Comparison of ENCODE assay signal across 8 cellular contexts in genomic region chr11:65224939-65225283, GRCh38. TPM values are rescaled to one million over a fixed set of nuclear protein-coding genes. Genes with fewer than 3 reads are reported as not detected.
DNase-seq lines count a peak whose midpoint lies in the region; ATAC-seq, FAIRE-seq and TF ChIP-seq lines count a peak whose summit lies in the region.

No MANE protein-coding gene starts in this region.

- H3K36me3 ChIP-seq in iPS-20b (ENCODE audit: insufficient read depth, low read depth, low read length) (peaks cover 4% of the 10 kb centered on the region; the same call in 1 of the 2 replicates), small intestine (ENCODE audit: control insufficient read depth in 2 of 2, insufficient read depth in 2 of 2, low read length in 2 of 2) (peaks cover 0 to 3% of the 10 kb centered on the region in 2 donors), spleen (no peaks in the 10 kb centered on the region)

- intact Hi-C loops in spleen (cut with DNase I; ENCODE audit: low total_unique reads) = no loop called here

- no peak for ATAC-seq in activated naive CD8-positive, alpha-beta T cell treated with anti-CD3 and anti-CD28 coated beads, Interleukin-2, amount 50 U/mL, for 24 hours
- no peak for ATAC-seq in HG02642 (IDR thresholded peaks at IDR 0.05; ENCODE audit: poor library complexity, unreplicated experiment)

- H3K36me3 Mint-ChIP-seq in activated naive CD8-positive, alpha-beta T cell treated with anti-CD3 and anti-CD28 coated beads, Interleukin-2, amount 50 U/mL, for 24 hours (ENCODE audit: low read depth) = no peaks in the 10 kb centered on the region

- H3K4me1 ChIP-seq in iPS-20b (ENCODE audit: insufficient read depth, low read length) (peaks cover 7% of the 10 kb centered on the region), small intestine (ENCODE audit: control insufficient read depth in 2 of 2, insufficient read depth in 1 of 2, low read depth in 1 of 2, low read length in 1 of 2) (peaks cover 0 to 2% of the 10 kb centered on the region in 2 donors), spleen (peaks cover 5 to 46% (median 26%) of the 10 kb centered on the region in 6 donors)

- peaks cover 24% of the 10 kb centered on the region for H3K27me3 Mint-ChIP-seq in activated naive CD8-positive, alpha-beta T cell treated with anti-CD3 and anti-CD28 coated beads, Interleukin-2, amount 50 U/mL, for 24 hours

- no peaks in the 10 kb centered on the region for H3K9me3 Mint-ChIP-seq in activated naive CD8-positive, alpha-beta T cell treated with anti-CD3 and anti-CD28 coated beads, Interleukin-2, amount 50 U/mL, for 24 hours

- no peak for FAIRE-seq in small intestine (lab: Jason Lieb, UNC)

- no peak for TF ChIP-seq POLR2A in spleen (IDR thresholded peaks at IDR 0.05)

- H3K9ac ChIP-seq in iPS-20b (ENCODE audit: low read depth, low read length) = peak overlapping the region; percentile 79; the same call in 1 of the 2 replicates

- H3K27ac ChIP-seq in iPS-20b (ENCODE audit: low read length) = no peak overlapping the region
- H3K27ac ChIP-seq in small intestine (ENCODE audit: low read depth in 1 of 2, low read length in 1 of 2) = no peak overlapping the region
- H3K27ac ChIP-seq in spleen = no peak overlapping the region

- H3K27ac Mint-ChIP-seq in activated naive CD8-positive, alpha-beta T cell treated with anti-CD3 and anti-CD28 coated beads, Interleukin-2, amount 50 U/mL, for 24 hours = no peak overlapping the region

- DNase-seq in HPDE6-E6E7 (ENCODE audit: extremely low spot score) (peak; percentile 69), stromal cell of bone marrow (ENCODE audit: low read depth) (peak; percentile 48), small intestine (no peak), spleen (no peak)
- no peak for DNase-seq in activated naive CD8-positive, alpha-beta T cell treated with anti-CD3 and anti-CD28 coated beads, Interleukin-2, amount 50 U/mL, for 24 hours
- no peak for DNase-seq in stimulated activated CD4-positive, alpha-beta T cell treated with anti-CD3 and anti-CD28 coated beads, Interleukin-15, amount 100 ng/mL, for 24 hours

- peaks cover 15% of the 10 kb centered on the region for H3K4me1 Mint-ChIP-seq in activated naive CD8-positive, alpha-beta T cell treated with anti-CD3 and anti-CD28 coated beads, Interleukin-2, amount 50 U/mL, for 24 hours

- 43 to 59% (median 55%) methylated on average over 5 of the region's 5 CpGs for WGBS in small intestine, 3 donors
- WGBS in spleen, 5 donors = 57 to 80% (median 65%) methylated on average over 5 of the region's 5 CpGs

- TF ChIP-seq CTCF in spleen (IDR thresholded peaks at IDR 0.05 in 8 of 11, conservative IDR thresholded peaks at IDR 0.05 in 3 of 11) = no peak

- H3K4me3 Mint-ChIP-seq in activated naive CD8-positive, alpha-beta T cell treated with anti-CD3 and anti-CD28 coated beads, Interleukin-2, amount 50 U/mL, for 24 hours = peak overlapping the region; percentile 77

- H3K27me3 ChIP-seq in iPS-20b (ENCODE audit: insufficient read depth, low read length) = peaks cover 9% of the 10 kb centered on the region
- H3K27me3 ChIP-seq in small intestine (ENCODE audit: control insufficient read depth in 2 of 2, insufficient read depth in 2 of 2, low read length in 2 of 2) = no peaks in the 10 kb centered on the region
- peaks cover 0 to 6% (median 0%) of the 10 kb centered on the region in 7 donors for H3K27me3 ChIP-seq in spleen (replicated peaks in 1 of 7)

- peak overlapping the region; percentile 78 for H3K4me3 ChIP-seq in iPS-20b (ENCODE audit: low read length)
- H3K4me3 ChIP-seq in small intestine (ENCODE audit: low read depth in 1 of 2, low read length in 2 of 2) = no peak overlapping the region
- peak overlapping the region in 1 of 8 donors; percentile 68 for H3K4me3 ChIP-seq in spleen

- no peaks in the 10 kb centered on the region for H3K9me3 ChIP-seq in iPS-20b (ENCODE audit: insufficient read depth, low read depth, low read length)
- H3K9me3 ChIP-seq in small intestine (ENCODE audit: control insufficient read depth, low read depth) = no peaks in the 10 kb centered on the region
- no peaks in the 10 kb centered on the region for H3K9me3 ChIP-seq in spleen

RNA-seq across cellular contexts. Expression of gene POLA2, which starts 36.9 kb away (rescaled TPM):
- polyA plus RNA-seq in small intestine (10 to 100 TPM in 1 of 3 donors, 1 to 10 TPM in 2; 1.3 to 12.8 (median 5.4) TPM), spleen (10 to 100 TPM in 2 of 3 donors, 1 to 10 TPM in 1; 9.0 to 12.2 (median 10.7) TPM)
- 10 to 100 TPM; 10.6 to 25.9 (median 19.1) TPM for total RNA-seq in spleen

RNA-seq across cellular contexts. Expression of gene CAPN1, which starts 43.2 kb away (rescaled TPM):
- polyA plus RNA-seq in small intestine (100 to 1,000 TPM; 197 to 218 (median 212) TPM), spleen (100 to 1,000 TPM in 1 of 3 donors, 10 to 100 TPM in 2; 61.6 to 111 (median 73.3) TPM)
- total RNA-seq in spleen = 100 to 1,000 TPM; 135 to 203 (median 161) TPM

RNA-seq across cellular contexts. Expression of gene SPDYC, which starts 54.9 kb away (rescaled TPM):
- under 1 TPM in 1 of 3 donors, not detected in 2; 0.13 TPM for polyA plus RNA-seq in small intestine
- not detected for total RNA-seq in spleen
- polyA plus RNA-seq in spleen = under 1 TPM in 1 of 3 donors, not detected in 2; 0.11 TPM

Comparison
In these comparisons a context has a peak if more than half of its experiments do, and no peak if none do; other contexts are left out.
1. DNase-seq: peak in HPDE6-E6E7 (single experiment) and stromal cell of bone marrow (single experiment); none in activated naive CD8-positive, alpha-beta T cell treated with anti-CD3 and anti-CD28 coated beads, Interleukin-2, amount 50 U/mL, for 24 hours (single experiment), stimulated activated CD4-positive, alpha-beta T cell treated with anti-CD3 and anti-CD28 coated beads, Interleukin-15, amount 100 ng/mL, for 24 hours (single experiment), small intestine (single experiment) and spleen (single experiment).